11 cellular contexts compared by ENCODE assay signal in genomic region chr17:72603346-72604242, GRCh38.
DNase-seq lines count a peak whose midpoint lies in the region; ATAC-seq and TF ChIP-seq lines count a peak whose summit lies in the region.
"Had no signal": no experiment of that assay in that cellular context is flagged by ENCODE, and none has a peak within 500 bp of the region (broad histone marks: within the 10 kb centered on the region; RNA-seq: fewer than 3 reads in every experiment).

No MANE protein-coding gene starts in this region.

- H3K36me3 ChIP-seq in mucosa of descending colon (ENCODE audit: low read depth): no peaks in the 10 kb centered on the region
- H3K36me3 ChIP-seq: lower lobe of right lung had no signal

- H3K4me3 ChIP-seq in mucosa of descending colon: no peak overlapping the region
- H3K4me3 ChIP-seq: lower lobe of right lung had no signal

- no peak for TF ChIP-seq CTCF in mucosa of descending colon (IDR thresholded peaks at IDR 0.05)

- ATAC-seq in mucosa of descending colon (peak; percentile 8), HG03108 (IDR thresholded peaks at IDR 0.05; ENCODE audit: unreplicated experiment) (no peak), GM21367 (IDR thresholded peaks at IDR 0.05; ENCODE audit: unreplicated experiment) (no peak)
- ATAC-seq: activated CD8-positive, alpha-beta T cell treated with anti-CD3 and anti-CD28 coated beads, Interleukin-2, amount 10 ng/mL, durations not matched to agents 7 days and 5 days had no signal

- intact Hi-C loops in mucosa of descending colon (cut with DNase I, micrococcal nuclease): no loop called here

- H3K4me1 ChIP-seq in mucosa of descending colon (ENCODE audit: low read depth): peaks cover 8% of the 10 kb centered on the region
- H3K4me1 ChIP-seq: lower lobe of right lung had no signal

- peak; percentile 93 for DNase-seq in EH (ENCODE audit: low read depth)
- peak; percentile 59 for DNase-seq in HT1080 (ENCODE audit: low read depth)
- DNase-seq in amniotic epithelial cell (ENCODE audit: low read depth): peak; percentile 55
- no peak for DNase-seq in mucosa of descending colon
- DNase-seq in NCI-H526 (lab: John Stamatoyannopoulos, UW): no peak
- DNase-seq in NCI-H146 treated with DMSO at 0.1 percent for 48 hours (lab: John Stamatoyannopoulos, UW; ENCODE audit: unreplicated experiment): no peak
- DNase-seq: activated CD8-positive, alpha-beta T cell treated with anti-CD3 and anti-CD28 coated beads, Interleukin-2, amount 10 ng/mL, durations not matched to agents 7 days and 5 days; NCI-H2081 treated with DMSO at 0.1 percent for 48 hours had no signal

- peaks cover 2% of the 10 kb centered on the region for H3K9me3 ChIP-seq in mucosa of descending colon
- H3K9me3 ChIP-seq: lower lobe of right lung had no signal

Comparison
In these comparisons a context has a peak if more than half of its experiments do, and no peak if none do; other contexts are left out.
1. DNase-seq: peak in EH (single experiment), HT1080 (single experiment) and amniotic epithelial cell (single experiment); none in mucosa of descending colon (0 of 3), NCI-H526 (0 of 2) and NCI-H146 treated with DMSO at 0.1 percent for 48 hours (single experiment).